8 cellular contexts compared by ENCODE assay signal in genomic region chr17:45246861-45247428, GRCh38. TPM values are rescaled to one million over a fixed set of nuclear protein-coding genes. Genes with fewer than 3 reads are reported as not detected.
A peak's percentile ranks its signal among the peaks of the same experiment; 100 is the strongest.
DNase-seq lines count a peak whose midpoint lies in the region; ATAC-seq, FAIRE-seq and TF ChIP-seq lines count a peak whose summit lies in the region.

No MANE protein-coding gene starts in this region.

- H3K9ac ChIP-seq in keratinocyte (ENCODE audit: control insufficient read depth, extremely low read depth, insufficient read depth, low read length) (peak overlapping the region; percentile 76), subcutaneous abdominal adipose tissue (ENCODE audit: low read length in 5 of 5) (peak overlapping the region in 2 of 5 donors; percentile 47 to 56)

- TF ChIP-seq CTCF in astrocyte of the spinal cord (IDR thresholded peaks at IDR 0.05; ENCODE audit: low read depth, low read length): peak; percentile 68
- peak; percentile 30 to 71 (median 63) for TF ChIP-seq CTCF in keratinocyte (optimal IDR thresholded peaks at IDR 0.05 in 1 of 3, IDR thresholded peaks at IDR 0.05 in 1 of 3, conservative IDR thresholded peaks at IDR 0.05 in 1 of 3; ENCODE audit: extremely low read depth in 1 of 3, insufficient read depth in 2 of 3, low read length in 3 of 3)

- H3K9me1 ChIP-seq in keratinocyte (ENCODE audit: control insufficient read depth, extremely low read depth, insufficient read depth, low read length): no peaks in the 10 kb centered on the region

- H2AFZ ChIP-seq in keratinocyte (ENCODE audit: control insufficient read depth, low read length): peak overlapping the region; percentile 80

- peaks cover 3% of the 10 kb centered on the region for H3K79me2 ChIP-seq in keratinocyte (ENCODE audit: control insufficient read depth, insufficient read depth, low read length)

- H3K4me1 ChIP-seq in keratinocyte (ENCODE audit: control insufficient read depth, extremely low read depth, insufficient read depth, low read length) (peaks cover 8% of the 10 kb centered on the region), subcutaneous abdominal adipose tissue (ENCODE audit: control insufficient read depth in 5 of 5, insufficient read depth in 5 of 5, low read length in 5 of 5) (peaks cover 0 to 23% (median 20%) of the 10 kb centered on the region in 5 donors)

- no peak for ATAC-seq in GM21723 (IDR thresholded peaks at IDR 0.05; ENCODE audit: unreplicated experiment)

- no peak for FAIRE-seq in keratinocyte (lab: Jason Lieb, UNC)

- H3K9me3 ChIP-seq in keratinocyte (ENCODE audit: control insufficient read depth, low read depth, low read length) (no peaks in the 10 kb centered on the region), subcutaneous abdominal adipose tissue (ENCODE audit: control insufficient read depth in 5 of 5, low read length in 5 of 5) (no peaks in the 10 kb centered on the region)

- H3K27me3 ChIP-seq in keratinocyte (ENCODE audit: control insufficient read depth, extremely low read depth, insufficient read depth, low read length): no peaks in the 10 kb centered on the region
- no peaks in the 10 kb centered on the region for H3K27me3 ChIP-seq in subcutaneous abdominal adipose tissue (ENCODE audit: control insufficient read depth in 5 of 5, insufficient read depth in 4 of 5, low read length in 5 of 5)

- in situ Hi-C loops in astrocyte of the spinal cord (cut with HindIII; ENCODE audit: low sequenced_read_pairs): no loop called here

- H3K27ac ChIP-seq in keratinocyte (ENCODE audit: control insufficient read depth, insufficient read depth, low read length): peak overlapping the region; percentile 13
- H3K27ac ChIP-seq in subcutaneous abdominal adipose tissue (ENCODE audit: low read depth, low read length): no peak overlapping the region

- DNase-seq in NCI-H1417 (lab: John Stamatoyannopoulos, UW): peak in 2 of 3 experiments; percentile 73 to 75
- DNase-seq in NCI-H1417 treated with DMSO at 0.1 percent for 48 hours (lab: John Stamatoyannopoulos, UW): no peak
- peak; percentile 71 for DNase-seq in NCI-H2227 (lab: John Stamatoyannopoulos, UW; ENCODE audit: unreplicated experiment)
- DNase-seq in astrocyte of the spinal cord (ENCODE audit: low read depth, low spot score): no peak
- no peak for DNase-seq in keratinocyte (ENCODE audit: low read depth, low spot score)
- DNase-seq in NCI-H187 (lab: John Stamatoyannopoulos, UW): no peak

- peak overlapping the region; percentile 47 for H3K4me3 ChIP-seq in astrocyte of the spinal cord (ENCODE audit: low read depth, low read length)
- peak overlapping the region; percentile 75 to 84 (median 82) for H3K4me3 ChIP-seq in keratinocyte (ENCODE audit: control insufficient read depth in 2 of 3, extremely low read depth in 1 of 3, insufficient read depth in 2 of 3, low read depth in 1 of 3, low read length in 3 of 3)
- peak overlapping the region in 4 of 5 donors; percentile 47 to 67 (median 58) for H3K4me3 ChIP-seq in subcutaneous abdominal adipose tissue (ENCODE audit: low read depth in 1 of 5, low read length in 5 of 5)

- dilution Hi-C loops in keratinocyte (cut with MboI; ENCODE audit: extremely low pct_ligation_motif_present, low sequenced_read_pairs): no loop called here

- peak overlapping the region; percentile 73 for H3K4me2 ChIP-seq in keratinocyte (ENCODE audit: control insufficient read depth, extremely low read depth, insufficient read depth, low read depth, low read length)

- H3K36me3 ChIP-seq in keratinocyte (ENCODE audit: control insufficient read depth in 2 of 2, extremely low read depth in 1 of 2, insufficient read depth in 2 of 2, low read length in 2 of 2) (peaks cover 0 to 11% of the 10 kb centered on the region in 2 experiments), subcutaneous abdominal adipose tissue (ENCODE audit: control insufficient read depth in 5 of 5, insufficient read depth in 5 of 5, low read length in 5 of 5) (peaks cover 0 to 52% (median 36%) of the 10 kb centered on the region in 5 donors)

- no peaks in the 10 kb centered on the region for H4K20me1 ChIP-seq in keratinocyte (ENCODE audit: control insufficient read depth, extremely low read depth, insufficient read depth, low read length)

RNA-seq across cellular contexts. Expression of gene SPATA32, which starts 14.9 kb away (rescaled TPM):
- polyA plus RNA-seq in keratinocyte: 0.05 TPM in 1 of 3 replicates, not detected in the others
- not detected for polyA plus RNA-seq in keratinocyte (2011; ENCODE audit: low read depth)
- not detected in 2 replicates for polyA plus RNA-seq in keratinocyte (2011; cell fraction: cytosol; rRNA removed)
- polyA plus RNA-seq in keratinocyte (2011; cell fraction: nucleus; rRNA removed): 0.07 TPM in 1 of 2 replicates, not detected in the other
- polyA plus RNA-seq in keratinocyte (2012; ENCODE audit: low replicate concordance): not detected in 2 replicates
- not detected in 3 replicates for polyA minus RNA-seq in keratinocyte
- not detected for polyA minus RNA-seq in keratinocyte (2011; cell fraction: cytosol; rRNA and poly(A)+ RNA removed)
- polyA minus RNA-seq in keratinocyte (2011; cell fraction: nucleus; rRNA and poly(A)+ RNA removed): not detected in 2 replicates

RNA-seq across cellular contexts. Expression of gene FMNL1, which starts 25.3 kb away (rescaled TPM):
- 0.46 to 1.1 TPM (median 0.79 TPM) in 3 replicates for polyA plus RNA-seq in keratinocyte
- 3.1 TPM for polyA plus RNA-seq in keratinocyte (2011; ENCODE audit: low read depth)
- polyA plus RNA-seq in keratinocyte (2011; cell fraction: cytosol; rRNA removed): 0.66 and 1.1 TPM in 2 replicates
- 3.3 and 3.5 TPM in 2 replicates for polyA plus RNA-seq in keratinocyte (2011; cell fraction: nucleus; rRNA removed)
- 1.6 and 2.0 TPM in 2 replicates for polyA plus RNA-seq in keratinocyte (2012; ENCODE audit: low replicate concordance)
- polyA minus RNA-seq in keratinocyte: 0.29 to 2.5 TPM (median 0.36 TPM) in 3 replicates
- polyA minus RNA-seq in keratinocyte (2011; cell fraction: cytosol; rRNA and poly(A)+ RNA removed): 2.3 TPM
- polyA minus RNA-seq in keratinocyte (2011; cell fraction: nucleus; rRNA and poly(A)+ RNA removed): 1.1 and 2.9 TPM in 2 replicates

Comparison
In these comparisons a context has a peak if more than half of its experiments do, and no peak if none do; other contexts are left out.
1. DNase-seq: peak in NCI-H1417 (2 of 3) and NCI-H2227 (single experiment); none in NCI-H1417 treated with DMSO at 0.1 percent for 48 hours (single experiment), astrocyte of the spinal cord (single experiment), keratinocyte (single experiment) and NCI-H187 (0 of 2).
2. Peak in every context shown above with its lines, with median percentiles within 50 percentile points of each other: H3K4me3 ChIP-seq.